Comparison of ENCODE assay signal across 7 cellular contexts in genomic region chrX:13506574-13506973, GRCh38.
DNase-seq lines count a peak whose midpoint lies in the region; ATAC-seq and TF ChIP-seq lines count a peak whose summit lies in the region.

No MANE protein-coding gene starts in this region.

- DNase-seq in NCI-H1417 treated with DMSO at 0.1 percent for 48 hours (lab: John Stamatoyannopoulos, UW) (peak; percentile 28), coronary artery (ENCODE audit: low spot score) (no peak), medulla oblongata (ENCODE audit: extremely low spot score) (peak; percentile 42)
- DNase-seq in activated CD4-positive, CD25-positive, alpha-beta regulatory T cell treated with anti-CD3 and anti-CD28 coated beads, Interleukin-2, amount 50 U/mL, for 72 hours, result peak; percentile 49
- DNase-seq in stimulated activated naive CD4-positive, alpha-beta T cell treated with Interleukin-2 at 50 U/mL for 16 hours (lab: John Stamatoyannopoulos, UW), result peak; percentile 26

- TF ChIP-seq CTCF in GM12875 (IDR thresholded peaks at IDR 0.05; ENCODE audit: borderline replicate concordance, insufficient read depth, low read depth, low read length) (peak; percentile 57; the same call in 1 of the 2 replicates), coronary artery (IDR thresholded peaks at IDR 0.05) (peak; percentile 79)

- H3K27ac ChIP-seq in coronary artery, result no peak overlapping the region

- H3K4me3 ChIP-seq in GM12875 (ENCODE audit: low read depth, low read length) (no peak overlapping the region), coronary artery (no peak overlapping the region)

- no peak for ATAC-seq in GM21786 (IDR thresholded peaks at IDR 0.05; ENCODE audit: unreplicated experiment)
